9 cellular contexts compared by ENCODE assay signal in genomic region chr1:42768172-42768571, GRCh38.
DNase-seq lines count a peak whose midpoint lies in the region; ATAC-seq and TF ChIP-seq lines count a peak whose summit lies in the region.
"Had no signal": no experiment of that assay in that cellular context is flagged by ENCODE, and none has a peak within 500 bp of the region (broad histone marks: within the 10 kb centered on the region; RNA-seq: fewer than 3 reads in every experiment).

No MANE protein-coding gene starts in this region.

- peaks cover 4% of the 10 kb centered on the region for H3K4me1 ChIP-seq in RWPE2 (ENCODE audit: insufficient read depth, poor library complexity, severe bottlenecking)

- H3K27me3 ChIP-seq in RWPE2 (ENCODE audit: insufficient read depth, poor library complexity, severe bottlenecking), result no peaks in the 10 kb centered on the region

- no peaks in the 10 kb centered on the region for H3K9me3 ChIP-seq in RWPE2 (ENCODE audit: severe bottlenecking)

- peaks cover 7% of the 10 kb centered on the region for H3K36me3 ChIP-seq in RWPE2 (ENCODE audit: low read depth)

- TF ChIP-seq CTCF in GM12875 (IDR thresholded peaks at IDR 0.05; ENCODE audit: borderline replicate concordance, insufficient read depth, low read depth, low read length) (no peak), RWPE2 (IDR thresholded peaks at IDR 0.05; ENCODE audit: poor library complexity, severe bottlenecking) (no peak), fibroblast of pulmonary artery (IDR thresholded peaks at IDR 0.05; ENCODE audit: low read length, missing control alignments) (no peak), retinal pigment epithelial cell (conservative IDR thresholded peaks at IDR 0.05; ENCODE audit: low read depth, low read length) (no peak)

- H3K4me3 ChIP-seq in GM12875 (ENCODE audit: low read depth, low read length) (peak overlapping the region; percentile 87), RWPE2 (ENCODE audit: severe bottlenecking) (peak overlapping the region; percentile 83), fibroblast of pulmonary artery (replicated peaks; ENCODE audit: low read depth, low read length) (peak overlapping the region; percentile 94), retinal pigment epithelial cell (ENCODE audit: low read length) (peak overlapping the region; percentile 88)

- no peak overlapping the region for H3K27ac ChIP-seq in RWPE2 (ENCODE audit: poor library complexity, severe bottlenecking)

- ATAC-seq in RWPE2 (ENCODE audit: low read depth) (no peak), GM19467 (IDR thresholded peaks at IDR 0.05; ENCODE audit: unreplicated experiment) (no peak), GM21619 (IDR thresholded peaks at IDR 0.05; ENCODE audit: unreplicated experiment) (no peak)

- DNase-seq in RWPE2 (ENCODE audit: low spot score) (no peak), fibroblast of pulmonary artery (ENCODE audit: low read depth) (no peak), retinal pigment epithelial cell (ENCODE audit: low read depth) (no peak), NCI-H146 treated with DMSO at 0.1 percent for 48 hours (lab: John Stamatoyannopoulos, UW; ENCODE audit: unreplicated experiment) (no peak), DMS53 (lab: John Stamatoyannopoulos, UW) (no peak)
- DNase-seq: NCI-H1694 treated with DMSO at 0.1 percent for 48 hours had no signal
